Comparison of ENCODE assay signal across 20 cellular contexts in the genomic region with DNA sequence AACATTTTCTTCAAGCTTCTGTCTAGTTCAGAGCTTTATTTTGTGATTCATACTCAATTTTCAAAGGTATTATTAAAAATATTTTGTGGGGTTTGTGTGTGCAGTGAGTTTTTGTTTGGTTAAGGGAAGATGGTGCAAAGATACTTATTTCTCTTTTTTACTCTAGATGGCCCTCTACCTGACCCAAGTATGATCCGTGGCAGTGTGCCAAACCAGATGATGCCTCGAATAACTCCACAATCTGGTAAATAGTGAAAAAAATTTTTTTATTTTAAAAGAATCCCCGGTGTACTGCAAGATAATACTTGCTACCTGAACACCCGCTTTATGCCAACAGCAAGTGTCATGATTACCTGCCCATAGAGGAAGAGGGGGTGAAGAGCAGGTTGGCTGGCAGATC. TPM values are rescaled to one million over a fixed set of nuclear protein-coding genes. Genes with fewer than 3 reads are reported as not detected.
DNase-seq lines count a peak whose midpoint lies in the region; ATAC-seq and TF ChIP-seq lines count a peak whose summit lies in the region.
"Had no signal": no experiment of that assay in that cellular context is flagged by ENCODE, and none has a peak within 500 bp of the region (broad histone marks: within the 10 kb centered on the region; RNA-seq: fewer than 3 reads in every experiment).

No MANE protein-coding gene starts in this region.

- intact Hi-C loops in sciatic nerve (cut with DNase I) = no loop called here

- ATAC-seq in GM21619 (IDR thresholded peaks at IDR 0.05; ENCODE audit: unreplicated experiment) (no peak), HG02970 (IDR thresholded peaks at IDR 0.05; ENCODE audit: low FRiP score, unreplicated experiment) (no peak), sciatic nerve (no peak)
- ATAC-seq: Panc1 had no signal

- H3K4me3 ChIP-seq in GM12865 (ENCODE audit: low read depth, low read length) (no peak overlapping the region), fibroblast of pulmonary artery (replicated peaks; ENCODE audit: low read depth, low read length) (no peak overlapping the region), hepatocyte (no peak overlapping the region)
- H3K4me3 ChIP-seq: SJSA1 had no signal

- WGBS in hepatocyte (ENCODE audit: low lambda C conversion rate, missing lambda C conversion rate) = 97% methylated on average over 4 of the region's 4 CpGs

- H3K9me3 ChIP-seq in hepatocyte (ENCODE audit: low read depth) = no peaks in the 10 kb centered on the region
- H3K9me3 ChIP-seq: SJSA1 had no signal

- H3K4me2 ChIP-seq in hepatocyte = no peak overlapping the region
- H3K4me2 ChIP-seq: KMS-11 had no signal

- H3K27ac ChIP-seq in hepatocyte = no peak overlapping the region
- H3K27ac ChIP-seq: C4-2B, KMS-11, SJSA1 had no signal

- no peak for TF ChIP-seq CTCF in GM12865 (IDR thresholded peaks at IDR 0.05; ENCODE audit: insufficient read depth, low read depth, low read length, missing control alignments)
- TF ChIP-seq CTCF in fibroblast of pulmonary artery (IDR thresholded peaks at IDR 0.05; ENCODE audit: low read length, missing control alignments) = no peak
- TF ChIP-seq CTCF in hepatocyte (IDR thresholded peaks at IDR 0.05; ENCODE audit: poor library complexity) = no peak

- DNase-seq in GM12865 (ENCODE audit: low read depth) (peak; percentile 5), H4 (ENCODE audit: low spot score) (peak; percentile 9), astrocyte of the hippocampus (ENCODE audit: low read depth, low spot score) (peak; percentile 20), fibroblast of pulmonary artery (ENCODE audit: low read depth) (peak; percentile 3), sciatic nerve (ENCODE audit: low spot score) (no peak), hepatocyte (ENCODE audit: low spot score) (no peak)
- DNase-seq: AML-193, DND-41, GDM1, GOT3, MM.1S, NCI-H1092, NCI-H1436 treated with DMSO at 0.1 percent for 48 hours, NCI-H2029 treated with DMSO at 0.1 percent for 48 hours had no signal

- no peaks in the 10 kb centered on the region for H3K27me3 ChIP-seq in hepatocyte
- H3K27me3 ChIP-seq: SJSA1 had no signal

- H4K20me1 ChIP-seq in hepatocyte (ENCODE audit: insufficient read depth, poor library complexity, severe bottlenecking) = peaks cover 9% of the 10 kb centered on the region

- peaks cover 9% of the 10 kb centered on the region for H3K36me3 ChIP-seq in hepatocyte (replicated peaks; ENCODE audit: insufficient read depth, low read depth)

- no peaks in the 10 kb centered on the region for H3K4me1 ChIP-seq in hepatocyte (ENCODE audit: insufficient read depth)
- H3K4me1 ChIP-seq: SJSA1 had no signal

- H2AFZ ChIP-seq in hepatocyte = no peak overlapping the region

- no peaks in the 10 kb centered on the region for H3K9me2 ChIP-seq in hepatocyte (replicated peaks; ENCODE audit: insufficient read depth)

- peaks cover 29% of the 10 kb centered on the region for H3K79me2 ChIP-seq in hepatocyte

RNA-seq across cellular contexts. Expression of gene EP300, which starts 54.2 kb away (rescaled TPM):
- total RNA-seq in H4 (2014; rRNA removed; shearing (Covaris generic)) = 27.1 and 30.7 TPM in 2 replicates
- total RNA-seq in sciatic nerve = 84.3 TPM
- total RNA-seq in hepatocyte = 29.0 and 53.8 TPM in 2 replicates
- 19.5 and 28.8 TPM in 2 replicates for polyA plus RNA-seq in hepatocyte

RNA-seq across cellular contexts. Expression of gene L3MBTL2, which starts 58.5 kb away (rescaled TPM):
- 16.4 and 20.7 TPM in 2 replicates for total RNA-seq in H4 (2014; rRNA removed; shearing (Covaris generic))
- total RNA-seq in sciatic nerve (18.1 TPM), hepatocyte (17.9 and 20.1 TPM in 2 replicates)
- 12.1 and 16.3 TPM in 2 replicates for polyA plus RNA-seq in hepatocyte

Comparison
In these comparisons a context has a peak if more than half of its experiments do, and no peak if none do; other contexts are left out.
1. DNase-seq: peak in GM12865 (single experiment), H4 (single experiment), astrocyte of the hippocampus (single experiment) and fibroblast of pulmonary artery (single experiment); none in sciatic nerve (single experiment) and hepatocyte (single experiment).